Comparison of ENCODE assay signal across 1 cellular context in the genomic region with DNA sequence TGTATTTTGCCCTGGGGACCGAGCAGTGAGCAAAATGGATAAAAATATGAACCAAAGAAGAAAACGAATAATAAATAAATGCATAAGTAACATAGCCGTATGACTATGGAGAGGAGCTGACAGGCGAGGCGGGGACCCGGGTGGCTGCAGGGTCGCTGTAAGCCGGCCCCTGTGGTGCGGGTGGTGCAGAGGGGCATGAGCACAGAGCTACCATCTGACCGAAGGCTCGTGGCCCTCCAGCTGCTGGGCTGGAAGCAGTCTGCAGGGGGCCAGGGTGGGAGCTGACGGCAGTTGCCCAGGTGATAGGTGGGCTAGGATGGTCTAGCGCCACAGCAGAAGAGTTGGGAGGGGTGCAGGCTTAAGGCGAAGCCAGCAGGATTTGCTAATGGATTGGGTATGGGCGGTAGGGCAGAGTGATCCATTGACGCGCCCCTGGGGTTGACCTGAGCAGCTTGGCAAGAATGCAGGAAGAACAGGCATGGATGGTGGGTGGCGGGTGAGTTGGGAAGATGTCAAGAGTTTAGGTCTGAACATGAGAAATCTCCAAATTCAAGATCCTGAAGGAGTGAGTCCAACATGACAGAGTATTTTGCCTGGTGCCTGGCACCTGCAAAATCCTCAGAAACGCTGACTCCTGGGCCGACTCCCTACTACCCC.
TF ChIP-seq lines count a peak whose summit lies in the region.

No MANE protein-coding gene starts in this region.

TF ChIP-seq in HEK293, 187 proteins besides CTCF, POLR2A, EP300 and RAD21 (continued from another document):
- TF ChIP-seq, protein P1, sequence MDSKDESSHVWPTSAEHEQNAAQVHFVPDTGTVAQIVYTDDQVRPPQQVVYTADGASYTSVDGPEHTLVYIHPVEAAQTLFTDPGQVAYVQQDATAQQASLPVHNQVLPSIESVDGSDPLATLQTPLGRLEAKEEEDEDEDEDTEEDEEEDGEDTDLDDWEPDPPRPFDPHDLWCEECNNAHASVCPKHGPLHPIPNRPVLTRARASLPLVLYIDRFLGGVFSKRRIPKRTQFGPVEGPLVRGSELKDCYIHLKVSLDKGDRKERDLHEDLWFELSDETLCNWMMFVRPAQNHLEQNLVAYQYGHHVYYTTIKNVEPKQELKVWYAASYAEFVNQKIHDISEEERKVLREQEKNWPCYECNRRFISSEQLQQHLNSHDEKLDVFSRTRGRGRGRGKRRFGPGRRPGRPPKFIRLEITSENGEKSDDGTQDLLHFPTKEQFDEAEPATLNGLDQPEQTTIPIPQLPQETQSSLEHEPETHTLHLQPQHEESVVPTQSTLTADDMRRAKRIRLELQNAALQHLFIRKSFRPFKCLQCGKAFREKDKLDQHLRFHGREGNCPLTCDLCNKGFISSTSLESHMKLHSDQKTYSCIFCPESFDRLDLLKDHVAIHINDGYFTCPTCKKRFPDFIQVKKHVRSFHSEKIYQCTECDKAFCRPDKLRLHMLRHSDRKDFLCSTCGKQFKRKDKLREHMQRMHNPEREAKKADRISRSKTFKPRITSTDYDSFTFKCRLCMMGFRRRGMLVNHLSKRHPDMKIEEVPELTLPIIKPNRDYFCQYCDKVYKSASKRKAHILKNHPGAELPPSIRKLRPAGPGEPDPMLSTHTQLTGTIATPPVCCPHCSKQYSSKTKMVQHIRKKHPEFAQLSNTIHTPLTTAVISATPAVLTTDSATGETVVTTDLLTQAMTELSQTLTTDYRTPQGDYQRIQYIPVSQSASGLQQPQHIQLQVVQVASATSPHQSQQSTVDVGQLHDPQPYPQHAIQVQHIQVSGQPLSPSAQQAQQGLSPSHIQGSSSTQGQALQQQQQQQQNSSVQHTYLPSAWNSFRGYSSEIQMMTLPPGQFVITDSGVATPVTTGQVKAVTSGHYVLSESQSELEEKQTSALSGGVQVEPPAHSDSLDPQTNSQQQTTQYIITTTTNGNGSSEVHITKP (tag by site-specific recombination; IDR thresholded peaks at IDR 0.05) = peak; percentile 93
- TF ChIP-seq ZNF473 (tag by site-specific recombination; IDR thresholded peaks at IDR 0.05) (no peak), ZNF785 (tag by site-specific recombination; IDR thresholded peaks at IDR 0.05) (0 out of 2 replicates have a peak, but pooled peaks have one; percentile 37)
- TF ChIP-seq, protein P2, sequence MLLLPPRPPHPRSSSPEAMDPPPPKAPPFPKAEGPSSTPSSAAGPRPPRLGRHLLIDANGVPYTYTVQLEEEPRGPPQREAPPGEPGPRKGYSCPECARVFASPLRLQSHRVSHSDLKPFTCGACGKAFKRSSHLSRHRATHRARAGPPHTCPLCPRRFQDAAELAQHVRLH (tag by site-specific recombination; IDR thresholded peaks at IDR 0.05) = no peak
TF ChIP-seq in HEK293: peak in this region for 3.
